ENCODE assay signal across 32 cellular contexts in the genomic region with DNA sequence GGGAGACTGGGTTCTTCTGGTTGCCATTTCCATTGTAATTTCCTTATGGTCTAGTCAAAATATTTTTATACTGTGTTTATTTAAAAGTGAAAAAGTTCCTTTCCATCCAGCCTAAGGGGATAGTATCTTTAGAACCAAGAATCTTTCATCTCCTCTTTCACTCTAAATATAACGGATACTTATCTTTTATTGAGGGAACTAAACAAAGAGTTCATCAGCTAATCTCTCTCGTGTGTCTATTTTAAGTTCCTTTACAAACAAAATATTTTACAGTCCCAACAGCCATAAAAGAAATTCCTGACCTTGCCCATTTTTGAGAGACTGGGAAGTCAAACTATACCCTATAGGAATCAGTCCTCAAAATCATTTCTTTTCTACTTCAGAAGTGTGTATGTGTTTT.
"Had no signal": no experiment of that assay in that cellular context is flagged by ENCODE, and none has a peak within 500 bp of the region (broad histone marks: within the 10 kb centered on the region; RNA-seq: fewer than 3 reads in every experiment).

No MANE protein-coding gene starts in this region.

- H3K4me3 Mint-ChIP-seq: activated CD4-positive, alpha-beta memory T cell treated with anti-CD3 and anti-CD28 coated beads for 36 hours; activated CD4-positive, alpha-beta T cell treated with anti-CD3 and anti-CD28 coated beads for 36 hours; activated CD4-positive, alpha-beta T cell treated with anti-CD3 and anti-CD28 coated beads, Interleukin-2, amount 10 ng/mL, durations not matched to agents 24 days and 14 days; activated CD8-positive, alpha-beta memory T cell treated with anti-CD3 and anti-CD28 coated beads, Interleukin-2, amount 10 ng/mL, durations not matched to agents 7 days and 5 days; activated CD8-positive, alpha-beta T cell treated with anti-CD3 and anti-CD28 coated beads, Interleukin-2, amount 10 ng/mL, durations not matched to agents 7 days and 5 days; activated naive CD4-positive, alpha-beta T cell treated with anti-CD3 and anti-CD28 coated beads, Interleukin-2, amount 10 ng/mL, durations not matched to agents 7 days and 5 days; activated naive CD8-positive, alpha-beta T cell treated with anti-CD3 and anti-CD28 coated beads, Interleukin-2, amount 10 ng/mL, durations not matched to agents 7 days and 5 days; activated T-helper 1 cell treated with anti-CD3 and anti-CD28 coated beads, Interleukin-12 subunit alpha, Interleukin-12 subunit beta, Interleukin-2, Interleukin-4 antibody, amounts not matched to agents 30 ng/mL and 10 ng/mL and 1 ng/mL, durations not matched to agents 14 hours and 24 hours and 36 hours; brain; T-helper 17 cell; T-helper 2 cell treated with Interferon-gamma antibody and Interleukin-4, amounts not matched to agents 5 μg/mL and 100 μg/mL, for 36 hours had no signal

- H3K27ac Mint-ChIP-seq: activated CD4-positive, alpha-beta memory T cell treated with anti-CD3 and anti-CD28 coated beads for 36 hours; activated CD4-positive, alpha-beta T cell treated with anti-CD3 and anti-CD28 coated beads for 36 hours; activated CD4-positive, alpha-beta T cell treated with anti-CD3 and anti-CD28 coated beads, Interleukin-2, amount 10 ng/mL, durations not matched to agents 24 days and 14 days; activated CD8-positive, alpha-beta memory T cell treated with anti-CD3 and anti-CD28 coated beads, Interleukin-2, amount 10 ng/mL, durations not matched to agents 7 days and 5 days; activated CD8-positive, alpha-beta T cell treated with anti-CD3 and anti-CD28 coated beads, Interleukin-2, amount 10 ng/mL, durations not matched to agents 7 days and 5 days; activated naive CD4-positive, alpha-beta T cell treated with anti-CD3 and anti-CD28 coated beads, Interleukin-2, amount 10 ng/mL, durations not matched to agents 7 days and 5 days; activated naive CD4-positive, alpha-beta T cell treated with anti-CD3 and anti-CD28 coated beads, Interleukin-2, amount 50 U/mL, for 72 hours; activated naive CD8-positive, alpha-beta T cell treated with anti-CD3 and anti-CD28 coated beads, Interleukin-2, amount 10 ng/mL, durations not matched to agents 7 days and 5 days; activated T-helper 1 cell treated with anti-CD3 and anti-CD28 coated beads, Interleukin-12 subunit alpha, Interleukin-12 subunit beta, Interleukin-2, Interleukin-4 antibody, amounts not matched to agents 30 ng/mL and 10 ng/mL and 1 ng/mL, durations not matched to agents 14 hours and 24 hours and 36 hours; activated T-helper 2 cell treated with anti-CD3 and anti-CD28 coated beads, Interferon-gamma antibody, Interleukin-2, Interleukin-4, amounts not matched to agents 10 μg/mL and 5 μg/mL and 100 μg/mL, durations not matched to agents 14 hours and 24 hours and 36 hours; brain; T-helper 17 cell; T-helper 2 cell treated with Interferon-gamma antibody and Interleukin-4, amounts not matched to agents 5 μg/mL and 100 μg/mL, for 36 hours had no signal

- H3K4me1 ChIP-seq: ascending aorta, breast epithelium, colonic mucosa, esophagus squamous epithelium, gastroesophageal sphincter had no signal

- H3K36me3 ChIP-seq: ascending aorta, breast epithelium, cardiac muscle cell, colonic mucosa, esophagus squamous epithelium, gastroesophageal sphincter had no signal

- DNase-seq: activated CD4-positive, alpha-beta memory T cell treated with anti-CD3 and anti-CD28 coated beads for 36 hours; activated CD4-positive, alpha-beta T cell treated with anti-CD3 and anti-CD28 coated beads for 36 hours; activated CD4-positive, alpha-beta T cell treated with anti-CD3 and anti-CD28 coated beads, Interleukin-2, amount 10 ng/mL, durations not matched to agents 24 days and 14 days; activated CD4-positive, CD25-positive, alpha-beta regulatory T cell; activated CD4-positive, CD25-positive, alpha-beta regulatory T cell treated with anti-CD3 and anti-CD28 coated beads, Interleukin-2, amount 50 U/mL, for 72 hours; activated CD8-positive, alpha-beta memory T cell treated with anti-CD3 and anti-CD28 coated beads, Interleukin-2, amount 10 ng/mL, durations not matched to agents 7 days and 5 days; activated CD8-positive, alpha-beta memory T cell treated with anti-CD3 and anti-CD28 coated beads, Interleukin-2, amount 50 U/mL, for 4 hours; activated CD8-positive, alpha-beta T cell treated with anti-CD3 and anti-CD28 coated beads, Interleukin-2, amount 10 ng/mL, durations not matched to agents 7 days and 5 days; activated effector memory CD4-positive, alpha-beta T cell treated with anti-CD3 and anti-CD28 coated beads, Interleukin-2, amount 50 U/mL, for 16 hours; activated naive CD4-positive, alpha-beta T cell treated with anti-CD3 and anti-CD28 coated beads, Interleukin-2, amount 10 ng/mL, durations not matched to agents 7 days and 5 days; activated naive CD8-positive, alpha-beta T cell treated with anti-CD3 and anti-CD28 coated beads, Interleukin-2, amount 10 ng/mL, durations not matched to agents 7 days and 5 days; activated T-cell treated with anti-CD3 and anti-CD28 coated beads, Interleukin-2, amount 50 U/mL, for 1 hour; activated T-cell treated with anti-CD3 and anti-CD28 coated beads, Interleukin-2, amount 50 U/mL, for 48 hours; central memory CD4-positive, alpha-beta T cell; cerebellar nuclear complex; colonic mucosa; effector CD8-positive, alpha-beta T cell; esophagus squamous epithelium; foreskin melanocyte; T-helper 1 cell; T-helper 17 cell; T1000 had no signal

- H3K9me3 Mint-ChIP-seq: activated CD4-positive, alpha-beta T cell treated with anti-CD3 and anti-CD28 coated beads, Interleukin-2, amount 10 ng/mL, durations not matched to agents 24 days and 14 days; activated naive CD4-positive, alpha-beta T cell treated with anti-CD3 and anti-CD28 coated beads, Interleukin-2, amount 10 ng/mL, durations not matched to agents 7 days and 5 days; activated naive CD8-positive, alpha-beta T cell treated with anti-CD3 and anti-CD28 coated beads, Interleukin-2, amount 10 ng/mL, durations not matched to agents 7 days and 5 days; activated T-helper 1 cell treated with anti-CD3 and anti-CD28 coated beads, Interleukin-12 subunit alpha, Interleukin-12 subunit beta, Interleukin-2, Interleukin-4 antibody, amounts not matched to agents 30 ng/mL and 10 ng/mL and 1 ng/mL, durations not matched to agents 14 hours and 24 hours and 36 hours; activated T-helper 2 cell treated with anti-CD3 and anti-CD28 coated beads, Interferon-gamma antibody, Interleukin-2, Interleukin-4, amounts not matched to agents 10 μg/mL and 5 μg/mL and 100 μg/mL, durations not matched to agents 14 hours and 24 hours and 36 hours; brain; T-helper 2 cell treated with Interferon-gamma antibody and Interleukin-4, amounts not matched to agents 5 μg/mL and 100 μg/mL, for 36 hours had no signal

- ATAC-seq: activated CD4-positive, alpha-beta T cell treated with anti-CD3 and anti-CD28 coated beads for 36 hours; activated CD8-positive, alpha-beta memory T cell treated with anti-CD3 and anti-CD28 coated beads, Interleukin-2, amount 10 ng/mL, durations not matched to agents 7 days and 5 days; activated CD8-positive, alpha-beta T cell treated with anti-CD3 and anti-CD28 coated beads, Interleukin-2, amount 10 ng/mL, durations not matched to agents 7 days and 5 days; activated naive CD4-positive, alpha-beta T cell treated with anti-CD3 and anti-CD28 coated beads, Interleukin-2, amount 50 U/mL, for 72 hours; gastroesophageal sphincter; T-helper 17 cell had no signal

- H3K4me1 Mint-ChIP-seq: activated CD4-positive, alpha-beta T cell treated with anti-CD3 and anti-CD28 coated beads for 36 hours; activated CD4-positive, alpha-beta T cell treated with anti-CD3 and anti-CD28 coated beads, Interleukin-2, amount 10 ng/mL, durations not matched to agents 24 days and 14 days; activated CD8-positive, alpha-beta memory T cell treated with anti-CD3 and anti-CD28 coated beads, Interleukin-2, amount 10 ng/mL, durations not matched to agents 7 days and 5 days; activated naive CD4-positive, alpha-beta T cell treated with anti-CD3 and anti-CD28 coated beads, Interleukin-2, amount 10 ng/mL, durations not matched to agents 7 days and 5 days; activated naive CD8-positive, alpha-beta T cell treated with anti-CD3 and anti-CD28 coated beads, Interleukin-2, amount 10 ng/mL, durations not matched to agents 7 days and 5 days; T-helper 17 cell had no signal

- H3K27ac ChIP-seq: ascending aorta, breast epithelium, cardiac muscle cell, colonic mucosa, epithelial cell of prostate, esophagus squamous epithelium, gastroesophageal sphincter had no signal

- H3K4me3 ChIP-seq: ascending aorta, breast epithelium, cardiac muscle cell, colonic mucosa, esophagus squamous epithelium, gastroesophageal sphincter had no signal

- H3K27me3 ChIP-seq: ascending aorta, breast epithelium, cardiac muscle cell, colonic mucosa, esophagus squamous epithelium, gastroesophageal sphincter had no signal

- H3K9me3 ChIP-seq: ascending aorta, breast epithelium, colonic mucosa, esophagus squamous epithelium, gastroesophageal sphincter had no signal

- H3K36me3 Mint-ChIP-seq: activated CD4-positive, alpha-beta memory T cell treated with anti-CD3 and anti-CD28 coated beads for 36 hours; activated CD8-positive, alpha-beta memory T cell treated with anti-CD3 and anti-CD28 coated beads, Interleukin-2, amount 10 ng/mL, durations not matched to agents 7 days and 5 days; activated naive CD4-positive, alpha-beta T cell treated with anti-CD3 and anti-CD28 coated beads, Interleukin-2, amount 10 ng/mL, durations not matched to agents 7 days and 5 days; activated naive CD4-positive, alpha-beta T cell treated with anti-CD3 and anti-CD28 coated beads, Interleukin-2, amount 50 U/mL, for 72 hours; activated naive CD8-positive, alpha-beta T cell treated with anti-CD3 and anti-CD28 coated beads, Interleukin-2, amount 10 ng/mL, durations not matched to agents 7 days and 5 days; brain had no signal

- H3K27me3 Mint-ChIP-seq: activated CD4-positive, alpha-beta memory T cell treated with anti-CD3 and anti-CD28 coated beads for 36 hours; activated CD4-positive, alpha-beta T cell treated with anti-CD3 and anti-CD28 coated beads for 36 hours; activated CD4-positive, alpha-beta T cell treated with anti-CD3 and anti-CD28 coated beads, Interleukin-2, amount 10 ng/mL, durations not matched to agents 24 days and 14 days; activated CD8-positive, alpha-beta memory T cell treated with anti-CD3 and anti-CD28 coated beads, Interleukin-2, amount 10 ng/mL, durations not matched to agents 7 days and 5 days; activated naive CD4-positive, alpha-beta T cell treated with anti-CD3 and anti-CD28 coated beads, Interleukin-2, amount 10 ng/mL, durations not matched to agents 7 days and 5 days; activated naive CD8-positive, alpha-beta T cell treated with anti-CD3 and anti-CD28 coated beads, Interleukin-2, amount 10 ng/mL, durations not matched to agents 7 days and 5 days; brain; T-helper 17 cell had no signal
